In genomic region chr7:39951156-39951942, GRCh38 we compare ENCODE assay signal across 8 cellular contexts. TPM values are rescaled to one million over a fixed set of nuclear protein-coding genes. Genes with fewer than 3 reads are reported as not detected.
DNase-seq lines count a peak whose midpoint lies in the region; ATAC-seq and TF ChIP-seq lines count a peak whose summit lies in the region.

No MANE protein-coding gene starts in this region.

- H4K20me1 ChIP-seq in H9 (ENCODE audit: control insufficient read depth, insufficient read depth, insufficient read length) (no peaks in the 10 kb centered on the region), mammary epithelial cell (ENCODE audit: insufficient read depth, low read length) (peaks cover 4% of the 10 kb centered on the region)

- H3K18ac ChIP-seq in H9 (ENCODE audit: insufficient read length, low read depth, low read length): peak overlapping the region; percentile 5

- BruUV-seq in mammary epithelial cell (replicated peaks; lab: Mats Ljungman, UMichigan): no TSS peak

- peak overlapping the region; percentile 47; the same call in 1 of the 2 replicates for H3K14ac ChIP-seq in H9 (ENCODE audit: insufficient read depth, low read length)

- peaks cover 8 to 14% (median 13%) of the 10 kb centered on the region in 3 experiments for H3K36me3 Mint-ChIP-seq in H9 (ENCODE audit: insufficient read depth in 1 of 3, low read depth in 3 of 3)

- H3K27me3 Mint-ChIP-seq in H9 (ENCODE audit: low read depth): no peaks in the 10 kb centered on the region

- no CpG with 5 or more reads among the region's 78 CpGs for WGBS in H9 (ENCODE audit: extremely low coverage, insufficient read length, low lambda C conversion rate)
- WGBS in mammary epithelial cell (ENCODE audit: low coverage, missing lambda C conversion rate): 4% methylated on average over 14 of the region's 78 CpGs

- H3K4me3 Mint-ChIP-seq in H9: peak overlapping the region; percentile 98 to 100

- no peak overlapping the region for H4K5ac ChIP-seq in H9 (ENCODE audit: insufficient read length, low read depth, low read length)

- H3K27ac ChIP-seq in H9 (ENCODE audit: insufficient read length, low read depth, low read length) (no peak overlapping the region), WERI-Rb-1 (peak overlapping the region; percentile 95), mammary epithelial cell (ENCODE audit: insufficient read depth, low read depth, low read length) (peak overlapping the region; percentile 93)

- H3K23me2 ChIP-seq in H9 (ENCODE audit: insufficient read length, low read depth, low read length, poor library complexity, severe bottlenecking): peaks cover 4% of the 10 kb centered on the region

- peaks cover 20% of the 10 kb centered on the region; the same call in 1 of the 2 replicates for H3K36me3 ChIP-seq in WERI-Rb-1
- H3K36me3 ChIP-seq in mammary epithelial cell (ENCODE audit: insufficient read depth, low read length): peaks cover under 1% of the 10 kb centered on the region

- H3K27me3 ChIP-seq in H9 (ENCODE audit: insufficient read depth, low read length): no peaks in the 10 kb centered on the region
- H3K27me3 ChIP-seq in WERI-Rb-1 (ENCODE audit: insufficient read depth, low read depth, severe bottlenecking): no peaks in the 10 kb centered on the region
- no peaks in the 10 kb centered on the region for H3K27me3 ChIP-seq in mammary epithelial cell (ENCODE audit: insufficient read depth, low read length)

- H4K8ac ChIP-seq in H9 (replicated peaks; ENCODE audit: insufficient read length, low read depth, low read length): no peak overlapping the region

- H2AK5ac ChIP-seq in H9 (ENCODE audit: insufficient read length, low read length): no peak overlapping the region

- DNase-seq in GM10248 (ENCODE audit: extremely low spot score) (peak; percentile 73), H9 (peak; percentile 77), MV-4-11 (lab: John Stamatoyannopoulos, UW) (peak; percentile 49), WERI-Rb-1 (peak; percentile 64), mammary epithelial cell (peak; percentile 56), inferior parietal cortex (ENCODE audit: extremely low spot score) (peak; percentile 41)
- DNase-seq in stimulated activated CD4-positive, alpha-beta T cell treated with anti-CD3 and anti-CD28 coated beads, Interleukin-12 subunit alpha, Interleukin-12 subunit beta, amount 100 ng/mL, for 48 hours (ENCODE audit: low read depth in 2 of 3, low spot score in 1 of 3): peak; percentile 32 to 61 (median 50)

- H3K9ac ChIP-seq in H9 (ENCODE audit: extremely low read depth, insufficient read length, low read length) (peak overlapping the region; percentile 84), mammary epithelial cell (ENCODE audit: insufficient read depth, low read length) (peak overlapping the region; percentile 92)

- H2BK120ac ChIP-seq in H9 (ENCODE audit: low read depth, low read length, poor library complexity, severe bottlenecking): no peak overlapping the region

- peaks cover 16 to 28% of the 10 kb centered on the region in 2 experiments for H3K4me1 Mint-ChIP-seq in H9

- H4K91ac ChIP-seq in H9 (ENCODE audit: insufficient read length, low read depth, low read length): no peak overlapping the region

- no peak for ATAC-seq in HG02970 (IDR thresholded peaks at IDR 0.05; ENCODE audit: low FRiP score, unreplicated experiment)

- intact Hi-C loops in mammary epithelial cell (cut with micrococcal nuclease): loop anchor here (1.0 to 5.0 kb wide), 2 partner anchors 56 to 101 kb away; no protein-coding TSS in a partner anchor

- H3K9me3 Mint-ChIP-seq in H9: peaks cover 0 to 6% of the 10 kb centered on the region in 2 experiments; a peak in 2 of 5 replicates

- peak overlapping the region; percentile 52 to 93 (median 67); a peak in 6 of 7 replicates for H3K27ac Mint-ChIP-seq in H9

- in situ Hi-C loops in mammary epithelial cell (cut with MboI; ENCODE audit: low sequenced_read_pairs in 2 of 2): no loop called here

- H2AFZ ChIP-seq in H9 (ENCODE audit: low read length) (no peak overlapping the region), mammary epithelial cell (ENCODE audit: low read depth, low read length) (no peak overlapping the region)

- dilution Hi-C loops in mammary epithelial cell (cut with HindIII; ENCODE audit: low sequenced_read_pairs): no loop called here

- H2BK12ac ChIP-seq in H9 (ENCODE audit: insufficient read length, low read depth, low read length): no peak overlapping the region

- H3K4me1 ChIP-seq in H9 (ENCODE audit: insufficient read depth, low read length) (peaks cover 4% of the 10 kb centered on the region), mammary epithelial cell (ENCODE audit: insufficient read depth, low read length) (peaks cover 8% of the 10 kb centered on the region)

- TF ChIP-seq CTCF in GM10248 (IDR thresholded peaks at IDR 0.05; ENCODE audit: control extremely low read depth, extremely low read depth, low read depth, missing control alignments) (peak; percentile 74), H9 (conservative IDR thresholded peaks at IDR 0.05) (peak; percentile 62), WERI-Rb-1 (IDR thresholded peaks at IDR 0.05; ENCODE audit: low read depth, low read length) (peak; percentile 47), mammary epithelial cell (conservative IDR thresholded peaks at IDR 0.05 in 1 of 2, IDR thresholded peaks at IDR 0.05 in 1 of 2; ENCODE audit: extremely low read depth in 1 of 2, insufficient read depth in 1 of 2, low read depth in 1 of 2, low read length in 2 of 2) (peak; percentile 12 to 47)

- H2BK15ac ChIP-seq in H9 (ENCODE audit: low read depth, low read length): no peak overlapping the region

- no peak overlapping the region for H2BK20ac ChIP-seq in H9 (ENCODE audit: low read depth, low read length, poor library complexity, severe bottlenecking)

- no peaks in the 10 kb centered on the region for H3K79me1 ChIP-seq in H9 (ENCODE audit: insufficient read depth, low read depth, low read length, poor library complexity, severe bottlenecking)

- POLR2A ChIA-PET in GM10248 (lab: Yijun Ruan, JAX): interaction anchor here (0.6 kb wide), 1 partner anchor 133 kb away, joined by 3 read pairs; no protein-coding TSS in a partner anchor

- no peak overlapping the region for H2BK5ac ChIP-seq in H9 (ENCODE audit: insufficient read length, low read length)

- H3K79me2 ChIP-seq in H9 (ENCODE audit: insufficient read depth, low read length) (peaks cover 34% of the 10 kb centered on the region; the same call in 1 of the 2 replicates), mammary epithelial cell (ENCODE audit: insufficient read depth, low read length) (peaks cover 65% of the 10 kb centered on the region)

- H3K9me3 ChIP-seq in H9 (ENCODE audit: control insufficient read depth, low read depth, low read length) (no peaks in the 10 kb centered on the region), WERI-Rb-1 (ENCODE audit: severe bottlenecking) (no peaks in the 10 kb centered on the region), mammary epithelial cell (replicated peaks; ENCODE audit: insufficient read depth, low read length) (no peaks in the 10 kb centered on the region)

- no peak overlapping the region for H3K56ac ChIP-seq in H9 (ENCODE audit: insufficient read length, low read depth, low read length)

- CTCF ChIA-PET in GM10248 (lab: Yijun Ruan, JAX) (interaction anchor here (0.6 to 6.7 kb wide), 2 partner anchors 100 to 184 kb away, joined by 3 to 46 read pairs; partner anchors contain the start of gene SUGCT), mammary epithelial cell (lab: Charles Lee; ENCODE audit: low non-redundant PET) (interaction anchor here (0.6 to 1.0 kb wide), 2 partner anchors 95 to 101 kb away, joined by 3 to 4 read pairs; no protein-coding TSS in a partner anchor)

- H3T11ph ChIP-seq in H9 (ENCODE audit: low read length): no peak overlapping the region

- no peak overlapping the region for H3K23ac ChIP-seq in H9 (ENCODE audit: insufficient read length, low read depth, low read length)

- H3K4me3 ChIP-seq in WERI-Rb-1 (ENCODE audit: low read depth, low read length) (peak overlapping the region; percentile 91), mammary epithelial cell (replicated peaks in 1 of 3; ENCODE audit: insufficient read depth in 1 of 3, low read depth in 2 of 3, low read length in 3 of 3) (peak overlapping the region; percentile 53 to 97 (median 95))

- no peak overlapping the region for H3K4ac ChIP-seq in H9 (ENCODE audit: low read depth, low read length)

- H3K4me2 ChIP-seq in H9 (ENCODE audit: insufficient read depth, insufficient read length, low read length): peak overlapping the region; percentile 70
- peak overlapping the region; percentile 82 for H3K4me2 ChIP-seq in mammary epithelial cell (ENCODE audit: insufficient read depth, low read depth, low read length)

RNA-seq across cellular contexts. Expression of gene CDK13, which starts 1.3 kb away (rescaled TPM):
- total RNA-seq in H9 (2021) (50.2 and 52.2 TPM in 2 replicates), mammary epithelial cell (10 to 100 TPM; 42.6 to 70.7 TPM)
- 26.2 TPM for polyA plus RNA-seq in mammary epithelial cell
- polyA minus RNA-seq in mammary epithelial cell: 57.6 TPM
